ENCODE assay signal across 21 cellular contexts in genomic region chr6:144739873-144740272, GRCh38.
A peak's percentile ranks its signal among the peaks of the same experiment; 100 is the strongest.
DNase-seq lines count a peak whose midpoint lies in the region; ATAC-seq, FAIRE-seq and TF ChIP-seq lines count a peak whose summit lies in the region.
"Had no signal": no experiment of that assay in that cellular context is flagged by ENCODE, and none has a peak within 500 bp of the region (broad histone marks: within the 10 kb centered on the region; RNA-seq: fewer than 3 reads in every experiment).

No MANE protein-coding gene starts in this region.

- H3K36me3 Mint-ChIP-seq in immature natural killer cell = peaks cover 13 to 29% (median 15%) of the 10 kb centered on the region in 3 donors

- no peak overlapping the region for H3K23ac ChIP-seq in H1 (ENCODE audit: insufficient read length)

- no peak overlapping the region for H2BK12ac ChIP-seq in H1 (ENCODE audit: low read depth, low read length)

- H4K5ac ChIP-seq in H1 (ENCODE audit: insufficient read length, low read depth, low read length) = no peak overlapping the region

- no peaks in the 10 kb centered on the region for H3K79me1 ChIP-seq in H1 (ENCODE audit: low read depth, low read length)

- in situ Hi-C loops in HepG2 (cut with HindIII; ENCODE audit: extremely low pct_ligation_motif_present, low pct_unique_long_range_greater_than_20kb) = no loop called here

- TF ChIP-seq CTCF in HepG2 (CRISPR knock-in tag; IDR thresholded peaks at IDR 0.05) (no peak), right lobe of liver (IDR thresholded peaks at IDR 0.05) (no peak), H1 (IDR thresholded peaks at IDR 0.05; ENCODE audit: control extremely low read depth in 1 of 3, insufficient read depth in 1 of 3, low read depth in 1 of 3, low read length in 3 of 3) (no peak)

- no peak overlapping the region for H3K27ac ChIP-seq in HepG2 (ENCODE audit: extremely low read length, insufficient read depth, low read length)
- H3K27ac ChIP-seq in right lobe of liver = no peak overlapping the region
- H3K27ac ChIP-seq in H1 (ENCODE audit: low read depth, low read length) = no peak overlapping the region
- H3K27ac ChIP-seq: 22Rv1; A549; BLaER1 treated with 17β-estradiol and CSF1 and Interleukin-3, amounts not matched to agents 10 nM and 100 nM; C4-2B had no signal

- H3K4ac ChIP-seq in H1 (replicated peaks; ENCODE audit: insufficient read length, low read depth, low read length) = no peak overlapping the region

- no TSS peak for BruUV-seq in HepG2 (replicated peaks; lab: Mats Ljungman, UMichigan)

- ATAC-seq in HepG2 (no peak), right lobe of liver (no peak)
- ATAC-seq: A549; CD8-positive, alpha-beta T cell had no signal

- DNase-seq in HepG2 (ENCODE audit: low spot score) (no peak), right lobe of liver (no peak), GM18507 (ENCODE audit: extremely low spot score, insufficient read length, low read depth) (no peak), H1 (ENCODE audit: low read depth in 1 of 2, low spot score in 2 of 2) (no peak), immature natural killer cell (no peak)
- DNase-seq in stimulated activated CD4-positive, alpha-beta T cell treated with anti-CD3 and anti-CD28 coated beads, Interleukin-12 subunit alpha, Interleukin-12 subunit beta, amount 100 ng/mL, for 4 hours = no peak
- DNase-seq: AML-193; Caco-2; Calu3; CD4-positive, alpha-beta T cell; CD8-positive, alpha-beta T cell; DMS79 treated with DMSO at 0.1 percent for 48 hours; GF-D8 had no signal

- H2BK120ac ChIP-seq in H1 (replicated peaks; ENCODE audit: low read depth, low read length) = no peak overlapping the region

- H3K79me2 ChIP-seq in HepG2 (ENCODE audit: insufficient read depth, low read length) (no peaks in the 10 kb centered on the region), H1 (ENCODE audit: control insufficient read depth in 1 of 2, insufficient read depth in 2 of 2, low read length in 2 of 2) (no peaks in the 10 kb centered on the region)

- H3K4me1 Mint-ChIP-seq in immature natural killer cell = peaks cover 9 to 69% of the 10 kb centered on the region in 2 donors
- H3K4me1 Mint-ChIP-seq: B cell had no signal

- 98% methylated on average over 1 of the region's 1 CpG for WGBS in HepG2 (ENCODE audit: low lambda C conversion rate)
- 100% methylated on average over 1 of the region's 1 CpG for WGBS in right lobe of liver (ENCODE audit: insufficient coverage, low coverage, low lambda C conversion rate, missing lambda C conversion rate)
- whole genome bisulfite sequencing in H1 (ENCODE audit: extremely low coverage in 1 of 2, insufficient coverage in 1 of 2, insufficient read length in 1 of 2, insufficient replicate concordance in 2 of 2, low coverage in 1 of 2, low lambda C conversion rate in 2 of 2, missing lambda C conversion rate in 1 of 2), 2 experiments = 100% methylated on average over 1 of the region's 1 CpG; no CpG with 5 or more reads in 1 of the 2 experiments

- no peak overlapping the region for H2BK15ac ChIP-seq in H1 (ENCODE audit: low read length)

- H2AK5ac ChIP-seq in H1 (ENCODE audit: low read depth, low read length) = no peak overlapping the region

- H3K4me2 ChIP-seq in HepG2 (ENCODE audit: low read depth, low read length) (no peak overlapping the region), H1 (ENCODE audit: insufficient read depth in 1 of 2, low read depth in 2 of 2, low read length in 2 of 2) (no peak overlapping the region)
- H3K4me2 ChIP-seq: A549; BLaER1 treated with 17β-estradiol and CSF1 and Interleukin-3, amounts not matched to agents 10 nM and 100 nM had no signal

- H3K27me3 ChIP-seq in HepG2 (ENCODE audit: control insufficient read depth in 1 of 2, insufficient read depth in 2 of 2, low read length in 2 of 2) = no peaks in the 10 kb centered on the region
- H3K27me3 ChIP-seq in right lobe of liver = no peaks in the 10 kb centered on the region
- no peaks in the 10 kb centered on the region for H3K27me3 ChIP-seq in H1 (replicated peaks in 1 of 4; ENCODE audit: control insufficient read depth in 3 of 4, extremely low read depth in 1 of 4, insufficient read depth in 3 of 4, low read length in 3 of 4)
- H3K27me3 ChIP-seq: BLaER1 treated with 17β-estradiol and CSF1 and Interleukin-3, amounts not matched to agents 10 nM and 100 nM had no signal

- H3K4me3 Mint-ChIP-seq in immature natural killer cell = no peak overlapping the region
- H3K4me3 Mint-ChIP-seq: B cell; CD4-positive, alpha-beta T cell; CD8-positive, alpha-beta T cell had no signal

- intact Hi-C loops in HepG2 (cut with micrococcal nuclease; ENCODE audit: unreplicated experiment) = no loop called here
- intact Hi-C loops in right lobe of liver (cut with DNase I) = no loop called here

- no peak overlapping the region for H2AFZ ChIP-seq in HepG2 (ENCODE audit: low read length)
- no peak overlapping the region for H2AFZ ChIP-seq in H1 (ENCODE audit: low read length)

- no peak overlapping the region for H4K91ac ChIP-seq in H1 (replicated peaks; ENCODE audit: insufficient read length, low read length)

- H3K27ac Mint-ChIP-seq in immature natural killer cell = peak overlapping the region in 1 of 6 donors; percentile 43
- H3K27ac Mint-ChIP-seq: B cell; CD4-positive, alpha-beta T cell; CD8-positive, alpha-beta T cell had no signal

- H3K9me3 ChIP-seq in HepG2 (ENCODE audit: low read length) (no peaks in the 10 kb centered on the region), right lobe of liver (no peaks in the 10 kb centered on the region), H1 (ENCODE audit: insufficient read depth in 2 of 2, low read depth in 1 of 2, low read length in 1 of 2) (no peaks in the 10 kb centered on the region)
- H3K9me3 ChIP-seq: A549; BLaER1 treated with 17β-estradiol and CSF1 and Interleukin-3, amounts not matched to agents 10 nM and 100 nM; Caco-2 had no signal

- peaks cover 2 to 14% (median 13%) of the 10 kb centered on the region in 3 donors for H3K27me3 Mint-ChIP-seq in immature natural killer cell (ENCODE audit: low read depth in 3 of 3)
- H3K27me3 Mint-ChIP-seq: B cell; CD4-positive, alpha-beta T cell had no signal

- H3K9ac ChIP-seq in HepG2 (ENCODE audit: insufficient read depth, low read depth, low read length) (no peak overlapping the region), H1 (replicated peaks in 1 of 4; ENCODE audit: extremely low read depth in 1 of 4, low read depth in 3 of 4, low read length in 3 of 4) (no peak overlapping the region)
- H3K9ac ChIP-seq: BLaER1 treated with 17β-estradiol and CSF1 and Interleukin-3, amounts not matched to agents 10 nM and 100 nM had no signal

- no peak overlapping the region for H3K18ac ChIP-seq in H1 (ENCODE audit: extremely low read depth, low read length)

- no peak overlapping the region for H3K56ac ChIP-seq in H1 (replicated peaks; ENCODE audit: insufficient read length, low read depth, low read length)

- no peak overlapping the region for H3K14ac ChIP-seq in H1 (ENCODE audit: insufficient read length)

- FAIRE-seq in HepG2 (lab: Jason Lieb, UNC) (no peak), GM18507 (lab: Jason Lieb, UNC) (peak; percentile 18), H1 (lab: Jason Lieb, UNC) (no peak)
- FAIRE-seq: A549, D721Med, G401.6, GM12891 had no signal

- no peak overlapping the region for H2BK5ac ChIP-seq in H1 (ENCODE audit: low read depth, low read length)

- no peak overlapping the region for H4K8ac ChIP-seq in H1 (ENCODE audit: extremely low read depth, insufficient read depth, low read length)

- TF ChIP-seq RAD21 in HepG2 (CRISPR knock-in tag; IDR thresholded peaks at IDR 0.05) = no peak
- no peak for TF ChIP-seq RAD21 in H1 (IDR thresholded peaks at IDR 0.05 in 1 of 2, conservative IDR thresholded peaks at IDR 0.05 in 1 of 2; ENCODE audit: low read depth in 2 of 2, low read length in 2 of 2)

- H4K20me1 ChIP-seq in HepG2 (ENCODE audit: insufficient read depth, low read length) = no peaks in the 10 kb centered on the region
- no peaks in the 10 kb centered on the region for H4K20me1 ChIP-seq in H1 (replicated peaks in 1 of 2; ENCODE audit: control insufficient read depth in 1 of 2, insufficient read depth in 2 of 2, low read length in 2 of 2)

- TF ChIP-seq EP300 in HepG2 (IDR thresholded peaks at IDR 0.05; ENCODE audit: low read depth in 2 of 2, low read length in 2 of 2) (no peak), HepG2 (CRISPR knock-in tag; IDR thresholded peaks at IDR 0.05; ENCODE audit: borderline replicate concordance) (no peak), H1 (IDR thresholded peaks at IDR 0.05; ENCODE audit: borderline replicate concordance in 1 of 2, low read depth in 2 of 2, low read length in 2 of 2) (no peak)

- no peak overlapping the region for H2BK20ac ChIP-seq in H1 (ENCODE audit: low read length)

- H3K4me3 ChIP-seq in HepG2 (replicated peaks in 1 of 3; ENCODE audit: insufficient read depth in 1 of 3, low read depth in 2 of 3, low read length in 3 of 3) = no peak overlapping the region
- H3K4me3 ChIP-seq in right lobe of liver = no peak overlapping the region
- H3K4me3 ChIP-seq in H1 (ENCODE audit: extremely low read depth in 1 of 4, insufficient read depth in 2 of 4, low read depth in 3 of 4, low read length in 4 of 4) = no peak overlapping the region
- H3K4me3 ChIP-seq: A549; BLaER1 treated with 17β-estradiol and CSF1 and Interleukin-3, amounts not matched to agents 10 nM and 100 nM had no signal

- CTCF ChIA-PET in HepG2 (lab: Yijun Ruan, JAX; ENCODE audit: low intra/inter-chr PET ratio, low total read pairs) = no interaction called here
- CTCF ChIA-PET in H1 (lab: Charles Lee; ENCODE audit: partially characterized antibody) = interaction anchor here (0.8 kb wide), 1 partner anchor 39 kb away, joined by 3 read pairs; no protein-coding TSS in a partner anchor

- H3K36me3 ChIP-seq in HepG2 (replicated peaks in 1 of 2; ENCODE audit: control insufficient read depth in 1 of 2, insufficient read depth in 2 of 2, low read length in 2 of 2) (peaks cover 9 to 38% of the 10 kb centered on the region in 2 experiments), right lobe of liver (no peaks in the 10 kb centered on the region), H1 (ENCODE audit: control insufficient read depth in 2 of 4, insufficient read depth in 4 of 4, low read length in 3 of 4) (0 out of 8 replicates have a peak, but pooled peaks cover 0 to 2% (median 0%) of the 10 kb centered on the region in 4 experiments)

- H3K4me1 ChIP-seq in HepG2 (ENCODE audit: insufficient read depth, low read length) = peaks cover 6% of the 10 kb centered on the region
- peaks cover 0 to 8% (median 4%) of the 10 kb centered on the region in 4 donors for H3K4me1 ChIP-seq in right lobe of liver
- peaks cover 1 to 7% (median 5%) of the 10 kb centered on the region in 4 experiments; a peak in 4 of 7 replicates for H3K4me1 ChIP-seq in H1 (replicated peaks in 1 of 4; ENCODE audit: control insufficient read depth in 3 of 4, insufficient read depth in 4 of 4, low read length in 3 of 4)
- H3K4me1 ChIP-seq: A549; BLaER1 treated with 17β-estradiol and CSF1 and Interleukin-3, amounts not matched to agents 10 nM and 100 nM; Caco-2 had no signal

- no peaks in the 10 kb centered on the region for H3K9me3 Mint-ChIP-seq in immature natural killer cell
- H3K9me3 Mint-ChIP-seq: CD4-positive, alpha-beta T cell; CD8-positive, alpha-beta T cell had no signal

- TF ChIP-seq POLR2A in HepG2 (IDR thresholded peaks at IDR 0.05; ENCODE audit: insufficient read depth in 1 of 2, low read depth in 2 of 2, low read length in 2 of 2) (no peak), right lobe of liver (IDR thresholded peaks at IDR 0.05) (no peak), H1 (IDR thresholded peaks at IDR 0.05; ENCODE audit: control extremely low read depth in 1 of 2, low read depth in 2 of 2, low read length in 2 of 2) (no peak)

- POLR2A ChIA-PET in HepG2 (lab: Yijun Ruan, JAX) = no interaction called here
- POLR2A ChIA-PET in H1 (lab: Charles Lee; ENCODE audit: partially characterized antibody) = no interaction called here

- H3K23me2 ChIP-seq in H1 (ENCODE audit: low read depth, low read length) = no peaks in the 10 kb centered on the region

Comparison
In these comparisons a context has a peak if more than half of its experiments do, and no peak if none do; other contexts are left out.
1. Of the 41 proteins assayed by ChIP-seq in both HepG2 and H1: peak only in HepG2: none; only in H1: KDM1A; in both: none; in neither: 40.